Comparison of ENCODE assay signal across 9 cellular contexts in the genomic region with DNA sequence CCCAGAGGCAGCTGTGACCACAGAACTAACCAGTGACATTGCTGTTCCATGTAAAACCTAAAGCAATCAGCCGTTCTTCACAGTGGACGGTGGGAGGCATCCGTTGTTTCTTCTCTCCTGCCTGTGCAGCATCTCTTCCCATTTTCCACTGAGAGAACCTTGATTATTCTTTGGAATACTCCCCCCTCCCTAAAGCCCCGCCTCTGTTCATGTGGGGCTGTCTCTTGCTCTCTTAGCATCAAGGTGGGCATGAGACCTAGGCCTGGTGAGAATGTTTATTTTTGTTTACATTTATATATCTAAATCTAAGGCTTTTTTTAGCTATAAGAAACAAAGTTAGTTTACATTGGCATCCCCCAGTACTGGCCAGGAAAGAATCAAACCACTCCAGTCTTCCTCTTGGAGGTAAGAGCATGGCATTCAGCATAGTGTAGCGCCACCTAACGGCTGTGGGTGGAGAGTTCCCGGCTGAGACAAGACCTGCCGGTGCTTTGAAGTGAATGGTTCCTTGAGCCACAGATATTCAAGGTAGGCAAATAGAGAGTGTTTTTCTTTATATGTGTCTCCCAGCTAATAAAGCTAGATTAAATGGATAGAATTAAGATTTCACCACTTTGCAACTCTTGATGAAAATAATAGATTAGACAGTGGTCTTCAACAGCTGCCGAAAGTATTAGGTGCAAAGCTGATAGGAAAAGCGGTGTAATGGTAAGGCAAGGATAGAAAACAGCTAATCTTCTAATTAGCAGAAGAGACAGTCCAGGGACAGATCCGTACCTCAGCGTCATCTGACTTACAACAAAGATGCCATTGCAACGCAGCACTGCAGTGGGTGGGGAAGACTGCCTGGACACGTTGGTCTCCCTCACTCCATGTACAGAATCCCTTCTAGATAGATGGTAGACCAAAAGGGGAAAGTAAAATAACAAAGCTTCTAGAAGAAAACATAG.
A peak's percentile ranks its signal among the peaks of the same experiment; 100 is the strongest.
DNase-seq lines count a peak whose midpoint lies in the region; ATAC-seq and TF ChIP-seq lines count a peak whose summit lies in the region.
"Had no signal": no experiment of that assay in that cellular context is flagged by ENCODE, and none has a peak within 500 bp of the region (broad histone marks: within the 10 kb centered on the region; RNA-seq: fewer than 3 reads in every experiment).

No MANE protein-coding gene starts in this region.

- intact Hi-C loops in PC-3 (cut with micrococcal nuclease), result loop anchor here (1.0 to 10.0 kb wide), 7 partner anchors 62 to 1115 kb away; no protein-coding TSS in a partner anchor

- no peaks in the 10 kb centered on the region for H3K79me2 ChIP-seq in PC-3 (ENCODE audit: low read length)

- no peaks in the 10 kb centered on the region for H3K27me3 ChIP-seq in PC-3 (ENCODE audit: low read length)
- H3K27me3 ChIP-seq: BLaER1 treated with 17β-estradiol and CSF1 and Interleukin-3, amounts not matched to agents 10 nM and 100 nM had no signal

- no peak overlapping the region for H3K4me2 ChIP-seq in PC-3 (ENCODE audit: low read length)
- H3K4me2 ChIP-seq: BLaER1 treated with 17β-estradiol and CSF1 and Interleukin-3, amounts not matched to agents 10 nM and 100 nM had no signal

- H3K36me3 ChIP-seq in PC-3 (ENCODE audit: low read depth, low read length), result no peaks in the 10 kb centered on the region
- H3K36me3 ChIP-seq: BLaER1 treated with 17β-estradiol and CSF1 and Interleukin-3, amounts not matched to agents 10 nM and 100 nM had no signal

- H3K9ac ChIP-seq in PC-3 (ENCODE audit: low read length), result no peak overlapping the region
- H3K9ac ChIP-seq: BLaER1 treated with 17β-estradiol and CSF1 and Interleukin-3, amounts not matched to agents 10 nM and 100 nM had no signal

- H3K9me3 ChIP-seq in PC-3 (ENCODE audit: low read length), result no peaks in the 10 kb centered on the region
- H3K9me3 ChIP-seq: BLaER1 treated with 17β-estradiol and CSF1 and Interleukin-3, amounts not matched to agents 10 nM and 100 nM had no signal

- no peaks in the 10 kb centered on the region for H3K27me3 Mint-ChIP-seq in stimulated activated naive CD8-positive, alpha-beta T cell treated with anti-CD3 and anti-CD28 coated beads, Interleukin-15, amount 100 ng/mL, for 72 hours

- CTCF ChIA-PET in PC-3 (lab: Charles Lee), result interaction anchor here (0.5 to 0.9 kb wide), 6 partner anchors 9 to 599 kb away, joined by 3 to 5 read pairs (median 3); no protein-coding TSS in a partner anchor

- H2AFZ ChIP-seq in PC-3 (ENCODE audit: low read length), result no peak overlapping the region

- no peaks in the 10 kb centered on the region for H3F3A ChIP-seq in PC-3 (ENCODE audit: low read length, unreplicated experiment)

- H4K20me1 ChIP-seq in PC-3 (ENCODE audit: low read length), result no peaks in the 10 kb centered on the region
- H4K20me1 ChIP-seq: BLaER1 treated with 17β-estradiol and CSF1 and Interleukin-3, amounts not matched to agents 10 nM and 100 nM had no signal

- peak; percentile 97 for TF ChIP-seq CTCF in PC-3 (conservative IDR thresholded peaks at IDR 0.05; ENCODE audit: low read depth, low read length)

- DNase-seq in NCI-H2107 treated with DMSO at 0.1 percent for 48 hours (lab: John Stamatoyannopoulos, UW; ENCODE audit: unreplicated experiment) (peak; percentile 53), NCI-H2107 (lab: John Stamatoyannopoulos, UW) (no peak), HT-29 (ENCODE audit: low spot score) (peak; percentile 84), PC-3 (peak; percentile 86), caudate nucleus (lab: John Stamatoyannopoulos, UW) (peak in 47 of 61 donors; percentile 3 to 75 (median 34)), kidney glomerular epithelial cell (lab: John Stamatoyannopoulos, UW) (peak; percentile 65), MV-4-11 (lab: John Stamatoyannopoulos, UW) (no peak)
- DNase-seq in stimulated activated naive CD8-positive, alpha-beta T cell treated with anti-CD3 and anti-CD28 coated beads, Interleukin-15, amount 100 ng/mL, for 72 hours, result peak; percentile 15 to 21

- no peaks in the 10 kb centered on the region for H3K4me1 ChIP-seq in PC-3 (ENCODE audit: insufficient read depth, low read length)
- H3K4me1 ChIP-seq: BLaER1 treated with 17β-estradiol and CSF1 and Interleukin-3, amounts not matched to agents 10 nM and 100 nM had no signal

- H3K27ac ChIP-seq in PC-3 (ENCODE audit: low read length) (no peak overlapping the region), caudate nucleus (ENCODE audit: low read depth, low read length) (no peak overlapping the region)
- H3K27ac ChIP-seq: BLaER1 treated with 17β-estradiol and CSF1 and Interleukin-3, amounts not matched to agents 10 nM and 100 nM had no signal

- no peak overlapping the region for H3K4me3 Mint-ChIP-seq in stimulated activated naive CD8-positive, alpha-beta T cell treated with anti-CD3 and anti-CD28 coated beads, Interleukin-15, amount 100 ng/mL, for 72 hours

- ATAC-seq in PC-3, result peak; percentile 100
- no peak for ATAC-seq in stimulated activated naive CD8-positive, alpha-beta T cell treated with anti-CD3 and anti-CD28 coated beads, Interleukin-15, amount 100 ng/mL, for 72 hours

- H3K27ac Mint-ChIP-seq in stimulated activated naive CD8-positive, alpha-beta T cell treated with anti-CD3 and anti-CD28 coated beads, Interleukin-15, amount 100 ng/mL, for 72 hours, result no peak overlapping the region

- H3K9me2 ChIP-seq in PC-3 (replicated peaks; ENCODE audit: low read length), result no peaks in the 10 kb centered on the region

- POLR2A ChIA-PET in PC-3 (lab: Charles Lee; ENCODE audit: unreplicated experiment), result no interaction called here

- BruUV-seq in PC-3 (replicated peaks; lab: Mats Ljungman, UMichigan), result no TSS peak

- no peaks in the 10 kb centered on the region for H3K4me1 Mint-ChIP-seq in stimulated activated naive CD8-positive, alpha-beta T cell treated with anti-CD3 and anti-CD28 coated beads, Interleukin-15, amount 100 ng/mL, for 72 hours

- H3K4me3 ChIP-seq in PC-3 (ENCODE audit: low read length), result no peak overlapping the region
- H3K4me3 ChIP-seq: BLaER1 treated with 17β-estradiol and CSF1 and Interleukin-3, amounts not matched to agents 10 nM and 100 nM had no signal

- H3K9me3 Mint-ChIP-seq in stimulated activated naive CD8-positive, alpha-beta T cell treated with anti-CD3 and anti-CD28 coated beads, Interleukin-15, amount 100 ng/mL, for 72 hours, result no peaks in the 10 kb centered on the region

Comparison
In these comparisons a context has a peak if more than half of its experiments do, and no peak if none do; other contexts are left out.
1. DNase-seq: peak in NCI-H2107 treated with DMSO at 0.1 percent for 48 hours (single experiment), HT-29 (single experiment), PC-3 (single experiment), caudate nucleus (47 of 61), kidney glomerular epithelial cell (single experiment) and stimulated activated naive CD8-positive, alpha-beta T cell treated with anti-CD3 and anti-CD28 coated beads, Interleukin-15, amount 100 ng/mL, for 72 hours (2 of 2); none in NCI-H2107 (single experiment) and MV-4-11 (single experiment).